Comparison of ENCODE assay signal across 17 cellular contexts in genomic region chr1:10950316-10951172, GRCh38.
DNase-seq lines count a peak whose midpoint lies in the region; FAIRE-seq and TF ChIP-seq lines count a peak whose summit lies in the region.
"Had no signal": no experiment of that assay in that cellular context is flagged by ENCODE, and none has a peak within 500 bp of the region (broad histone marks: within the 10 kb centered on the region; RNA-seq: fewer than 3 reads in every experiment).

No MANE protein-coding gene starts in this region.

- no peak for TF ChIP-seq CTCF in HFFc6 (IDR thresholded peaks at IDR 0.05)

- no peak overlapping the region for H3K4me2 ChIP-seq in neuronal stem cell (ENCODE audit: insufficient read depth, low read length, poor library complexity, severe bottlenecking)

- no peaks in the 10 kb centered on the region for H3K36me3 ChIP-seq in neuronal stem cell (replicated peaks in 1 of 2; ENCODE audit: control insufficient read depth in 2 of 2, insufficient read depth in 2 of 2, low read length in 2 of 2)

- H3K4me1 ChIP-seq in neuronal stem cell (ENCODE audit: control insufficient read depth in 2 of 2, insufficient read depth in 1 of 2, low read depth in 1 of 2, low read length in 2 of 2), result peaks cover 0 to 2% of the 10 kb centered on the region in 2 donors

- H4K8ac ChIP-seq in neuronal stem cell (ENCODE audit: low read depth, low read length), result no peak overlapping the region

- no peak overlapping the region for H3K27ac ChIP-seq in neuronal stem cell (replicated peaks; ENCODE audit: low read length)
- H3K27ac ChIP-seq: C4-2B had no signal

- TF ChIP-seq POLR2A in GM12892 (IDR thresholded peaks at IDR 0.05; ENCODE audit: low read depth, low read length), result no peak

- no peak overlapping the region for H2BK15ac ChIP-seq in neuronal stem cell (ENCODE audit: low read length)

- no peak overlapping the region for H3K23ac ChIP-seq in neuronal stem cell (ENCODE audit: low read depth, low read length, poor library complexity)

- no peaks in the 10 kb centered on the region for H3K9me3 ChIP-seq in neuronal stem cell (replicated peaks in 1 of 2; ENCODE audit: control insufficient read depth in 2 of 2, insufficient read depth in 1 of 2, low read depth in 1 of 2, low read length in 2 of 2)

- in situ Hi-C loops in G401 (cut with HindIII; ENCODE audit: low sequenced_read_pairs), result no loop called here

- no peak overlapping the region for H3K4ac ChIP-seq in neuronal stem cell (ENCODE audit: low read length)

- no CpG with 5 or more reads among the region's 17 CpGs for WGBS in neuronal stem cell (ENCODE audit: extremely low coverage in 2 of 2, insufficient read length in 2 of 2, insufficient replicate concordance in 1 of 2), 2 donors

- no peaks in the 10 kb centered on the region for H3K4me1 Mint-ChIP-seq in HFFc6 (ENCODE audit: low read depth)

- H3K36me3 Mint-ChIP-seq in HFFc6 (ENCODE audit: low read depth), result 0 out of 2 replicates have a peak, but pooled peaks cover 6% of the 10 kb centered on the region

- DNase-seq in G401 (ENCODE audit: low spot score) (peak; percentile 45), GM12892 (ENCODE audit: insufficient read length) (peak; percentile 13), cerebellar cortex (ENCODE audit: low spot score) (peak; percentile 36), neuronal stem cell (ENCODE audit: low spot score) (no peak), frontal cortex (ENCODE audit: low spot score in 2 of 2) (no peak), HFFc6 (no peak), NCI-H128 (lab: John Stamatoyannopoulos, UW; ENCODE audit: unreplicated experiment) (no peak)
- DNase-seq: AML-193, GDM1, HCEC 1CT, Kasumi-1, MM.1S, NCI-H1092 treated with DMSO at 0.1 percent for 48 hours, NCI-H2081 treated with DMSO at 0.1 percent for 48 hours, NCI-H748 treated with DMSO at 0.1 percent for 48 hours, SHP77 treated with DMSO at 0.1 percent for 48 hours had no signal

- no peak overlapping the region for H2BK120ac ChIP-seq in neuronal stem cell (ENCODE audit: low read depth, low read length)

- H3K9me3 Mint-ChIP-seq in HFFc6, result peaks cover 10% of the 10 kb centered on the region

- H3K14ac ChIP-seq in neuronal stem cell (ENCODE audit: low read length), result no peak overlapping the region

- FAIRE-seq in GM12892 (lab: Jason Lieb, UNC), result no peak
- FAIRE-seq in frontal cortex (lab: Jason Lieb, UNC), result no peak

- H3K4me3 ChIP-seq in neuronal stem cell (ENCODE audit: low read length in 2 of 2), result no peak overlapping the region

- H2AFZ ChIP-seq in neuronal stem cell (ENCODE audit: low read length), result no peak overlapping the region

- H4K91ac ChIP-seq in neuronal stem cell (ENCODE audit: low read depth, low read length, poor library complexity), result no peak overlapping the region

- H3K9ac ChIP-seq in neuronal stem cell (ENCODE audit: low read depth, low read length, poor library complexity), result no peak overlapping the region

- peak overlapping the region; percentile 27 for H2AK5ac ChIP-seq in neuronal stem cell (ENCODE audit: low read depth, low read length)

- H3K4me3 Mint-ChIP-seq in HFFc6, result no peak overlapping the region

- peaks cover 0 to 13% (median 0%) of the 10 kb centered on the region in 3 experiments for H3K27me3 ChIP-seq in neuronal stem cell (ENCODE audit: control insufficient read depth in 3 of 3, insufficient read depth in 3 of 3, low read depth in 1 of 3, low read length in 3 of 3)

- peaks cover 56% of the 10 kb centered on the region for H3K27me3 Mint-ChIP-seq in HFFc6 (ENCODE audit: insufficient read depth)

- H3K27ac Mint-ChIP-seq in HFFc6, result no peak overlapping the region

- H2BK12ac ChIP-seq in neuronal stem cell (ENCODE audit: low read length), result no peak overlapping the region

- no peak overlapping the region for H3K18ac ChIP-seq in neuronal stem cell (ENCODE audit: low read length)

- no peaks in the 10 kb centered on the region for H3K79me1 ChIP-seq in neuronal stem cell (ENCODE audit: low read depth, low read length)

- peak overlapping the region; percentile 77 for H2BK5ac ChIP-seq in neuronal stem cell (ENCODE audit: low read length)

Comparison
In these comparisons a context has a peak if more than half of its experiments do, and no peak if none do; other contexts are left out.
1. DNase-seq: peak in G401 (single experiment), GM12892 (single experiment) and cerebellar cortex (single experiment); none in neuronal stem cell (single experiment), frontal cortex (0 of 2), HFFc6 (single experiment) and NCI-H128 (single experiment).